Comparison of ENCODE assay signal across 11 cellular contexts in the genomic region with DNA sequence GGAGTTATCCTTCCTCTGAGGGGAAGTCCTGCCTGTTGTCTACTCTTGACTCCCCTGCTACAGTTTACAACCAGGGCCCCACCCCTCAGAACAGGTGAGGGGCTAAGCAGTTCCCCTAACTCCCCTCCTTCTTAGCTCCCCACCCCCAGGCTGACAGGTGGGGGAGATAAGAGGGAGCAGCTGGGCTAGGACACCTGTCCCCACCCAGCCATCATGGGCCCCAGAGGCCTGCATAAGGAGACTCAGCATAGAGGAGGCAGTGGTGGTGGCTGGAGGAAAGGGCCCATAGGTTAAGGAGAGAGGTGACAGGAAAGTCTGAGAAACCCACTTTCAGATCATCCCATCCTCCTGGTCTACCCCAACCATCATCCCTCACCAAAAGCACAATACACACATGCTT. TPM values are rescaled to one million over a fixed set of nuclear protein-coding genes. Genes with fewer than 3 reads are reported as not detected.
A peak's percentile ranks its signal among the peaks of the same experiment; 100 is the strongest.
DNase-seq lines count a peak whose midpoint lies in the region; ATAC-seq and TF ChIP-seq lines count a peak whose summit lies in the region.
"Had no signal": no experiment of that assay in that cellular context is flagged by ENCODE, and none has a peak within 500 bp of the region (broad histone marks: within the 10 kb centered on the region; RNA-seq: fewer than 3 reads in every experiment).

No MANE protein-coding gene starts in this region.

- H3K9ac ChIP-seq in SU-DHL-6 (ENCODE audit: low read length): peak overlapping the region; percentile 66

- H3K27me3 Mint-ChIP-seq in stimulated activated naive CD8-positive, alpha-beta T cell treated with anti-CD3 and anti-CD28 coated beads, Interleukin-15, Interleukin-2, amounts not matched to agents 100 ng/mL and 50 ng/mL, for 24 hours: no peaks in the 10 kb centered on the region

- H3K4me1 Mint-ChIP-seq in stimulated activated naive CD8-positive, alpha-beta T cell treated with anti-CD3 and anti-CD28 coated beads, Interleukin-15, Interleukin-2, amounts not matched to agents 100 ng/mL and 50 ng/mL, for 24 hours (ENCODE audit: low read depth): peaks cover 100% of the 10 kb centered on the region

- H3K4me3 Mint-ChIP-seq in stimulated activated naive CD8-positive, alpha-beta T cell treated with anti-CD3 and anti-CD28 coated beads, Interleukin-15, Interleukin-2, amounts not matched to agents 100 ng/mL and 50 ng/mL, for 24 hours: no peak overlapping the region

- intact Hi-C loops in right cardiac atrium (cut with DNase I): no loop called here

- H3K27ac Mint-ChIP-seq in stimulated activated naive CD8-positive, alpha-beta T cell treated with anti-CD3 and anti-CD28 coated beads, Interleukin-15, Interleukin-2, amounts not matched to agents 100 ng/mL and 50 ng/mL, for 24 hours: peak overlapping the region; percentile 65

- no peaks in the 10 kb centered on the region for H3K36me3 ChIP-seq in SU-DHL-6 (ENCODE audit: low read length)

- peaks cover 80% of the 10 kb centered on the region for H3K4me1 ChIP-seq in right cardiac atrium (ENCODE audit: control insufficient read depth, insufficient read depth, low read length)

- no peaks in the 10 kb centered on the region for H3K9me2 ChIP-seq in SU-DHL-6 (replicated peaks; ENCODE audit: insufficient read depth, low read length)

- ATAC-seq in right cardiac atrium: no peak
- no peak for ATAC-seq in GM21360 (IDR thresholded peaks at IDR 0.05; ENCODE audit: unreplicated experiment)
- ATAC-seq in HG02885 (IDR thresholded peaks at IDR 0.05; ENCODE audit: poor library complexity, unreplicated experiment): no peak

- H3K36me3 Mint-ChIP-seq in stimulated activated naive CD8-positive, alpha-beta T cell treated with anti-CD3 and anti-CD28 coated beads, Interleukin-15, Interleukin-2, amounts not matched to agents 100 ng/mL and 50 ng/mL, for 24 hours (ENCODE audit: low read depth): peaks cover 15% of the 10 kb centered on the region

- no peak overlapping the region for H2AFZ ChIP-seq in SU-DHL-6 (ENCODE audit: low read depth, low read length, severe bottlenecking)

- H4K20me1 ChIP-seq in SU-DHL-6 (ENCODE audit: low read depth, low read length): peaks cover 4% of the 10 kb centered on the region; the same call in 1 of the 2 replicates

- H3K27me3 ChIP-seq in SU-DHL-6 (ENCODE audit: low read length) (no peaks in the 10 kb centered on the region), right cardiac atrium (ENCODE audit: control insufficient read depth, insufficient read depth) (no peaks in the 10 kb centered on the region)
- H3K27me3 ChIP-seq: neutrophil had no signal

- peaks cover 66% of the 10 kb centered on the region for H3F3A ChIP-seq in SU-DHL-6 (ENCODE audit: insufficient read depth)

- DNase-seq in NCI-H2171 treated with DMSO at 0.1 percent for 48 hours (lab: John Stamatoyannopoulos, UW) (peak; percentile 50), NCI-H2171 (lab: John Stamatoyannopoulos, UW) (no peak), right cardiac atrium (peak in 2 of 3 donors; percentile 28 to 46), GM19240 (ENCODE audit: insufficient read length, low spot score) (no peak)
- DNase-seq: 8988T; activated CD8-positive, alpha-beta memory T cell treated with anti-CD3 and anti-CD28 coated beads, Interleukin-2, amount 50 U/mL, for 4 hours had no signal

- TF ChIP-seq CTCF in SU-DHL-6 (IDR thresholded peaks at IDR 0.05; ENCODE audit: insufficient read depth, low read length, poor library complexity, severe bottlenecking): no peak

- H3K9me3 Mint-ChIP-seq in stimulated activated naive CD8-positive, alpha-beta T cell treated with anti-CD3 and anti-CD28 coated beads, Interleukin-15, Interleukin-2, amounts not matched to agents 100 ng/mL and 50 ng/mL, for 24 hours: no peaks in the 10 kb centered on the region

- no peak overlapping the region for H3K4me3 ChIP-seq in SU-DHL-6 (ENCODE audit: insufficient read depth, low read length, poor library complexity, severe bottlenecking)
- no peak overlapping the region for H3K4me3 ChIP-seq in right cardiac atrium (ENCODE audit: low read length)

- peak overlapping the region; percentile 98 for H3K27ac ChIP-seq in SU-DHL-6 (ENCODE audit: low read depth, low read length)
- H3K27ac ChIP-seq in right cardiac atrium (ENCODE audit: low read length): peak overlapping the region; percentile 96

- H3K4me2 ChIP-seq in SU-DHL-6 (ENCODE audit: low read depth, low read length, poor library complexity, severe bottlenecking): peak overlapping the region; percentile 77

- H3K9me3 ChIP-seq in SU-DHL-6 (ENCODE audit: insufficient read depth, low read length) (no peaks in the 10 kb centered on the region), right cardiac atrium (ENCODE audit: control insufficient read depth, low read length) (no peaks in the 10 kb centered on the region)
- H3K9me3 ChIP-seq: neutrophil had no signal

- H3K79me2 ChIP-seq in SU-DHL-6 (ENCODE audit: insufficient read depth, low read length): peaks cover 92% of the 10 kb centered on the region

RNA-seq across cellular contexts. Expression of gene MEF2D, which starts 6.8 kb away (rescaled TPM):
- 10 to 100 TPM; 81.5 to 99.2 (median 89.6) TPM for total RNA-seq in right cardiac atrium
- polyA plus RNA-seq in right cardiac atrium: 53.0 TPM

Comparison
In these comparisons a context has a peak if more than half of its experiments do, and no peak if none do; other contexts are left out.
1. DNase-seq: peak in NCI-H2171 treated with DMSO at 0.1 percent for 48 hours (single experiment) and right cardiac atrium (2 of 3); none in NCI-H2171 (single experiment) and GM19240 (single experiment).